In genomic region chr21:37915516-37915915, GRCh38 we compare ENCODE assay signal across 8 cellular contexts. TPM values are rescaled to one million over a fixed set of nuclear protein-coding genes. Genes with fewer than 3 reads are reported as not detected.
A peak's percentile ranks its signal among the peaks of the same experiment; 100 is the strongest.
DNase-seq lines count a peak whose midpoint lies in the region; ATAC-seq and TF ChIP-seq lines count a peak whose summit lies in the region.

No MANE protein-coding gene starts in this region.

- DNase-seq in AG20443 (ENCODE audit: low spot score) = peak; percentile 35
- no peak for DNase-seq in MM.1S
- DNase-seq in breast epithelium (ENCODE audit: low spot score in 2 of 2) = no peak
- DNase-seq in naive thymus-derived CD4-positive, alpha-beta T cell = no peak
- no peak for DNase-seq in activated T-cell treated with anti-CD3 and anti-CD28 coated beads for 4 hours
- no peak for DNase-seq in vagina (ENCODE audit: extremely low spot score in 2 of 2)
- no peak for DNase-seq in pons (ENCODE audit: low spot score)

- no peak for TF ChIP-seq CTCF in MM.1S (IDR thresholded peaks at IDR 0.05; ENCODE audit: low read length)
- no peak for TF ChIP-seq CTCF in breast epithelium (IDR thresholded peaks at IDR 0.05)
- no peak for TF ChIP-seq CTCF in vagina (IDR thresholded peaks at IDR 0.05)

- no peak overlapping the region for H3K27ac Mint-ChIP-seq in naive thymus-derived CD4-positive, alpha-beta T cell

- peaks cover 2 to 15% (median 9%) of the 10 kb centered on the region in 7 donors for H3K4me1 Mint-ChIP-seq in naive thymus-derived CD4-positive, alpha-beta T cell

- H3K9me2 ChIP-seq in MM.1S (replicated peaks; ENCODE audit: insufficient read depth, low read length) = no peaks in the 10 kb centered on the region

- H3K27ac ChIP-seq in MM.1S (ENCODE audit: low read length) (no peak overlapping the region), breast epithelium (no peak overlapping the region), vagina (no peak overlapping the region)
- no peak overlapping the region for H3K27ac ChIP-seq in naive thymus-derived CD4-positive, alpha-beta T cell (ENCODE audit: low read depth, low read length)

- no peaks in the 10 kb centered on the region for H3F3A ChIP-seq in MM.1S (ENCODE audit: insufficient read depth, low read length)

- no peaks in the 10 kb centered on the region for H4K20me1 ChIP-seq in MM.1S (ENCODE audit: insufficient read depth, low read length)

- intact Hi-C loops in breast epithelium (cut with DNase I; ENCODE audit: low total_unique reads) (no loop called here), vagina (cut with DNase I) (no loop called here)
- intact Hi-C loops in naive thymus-derived CD4-positive, alpha-beta T cell (cut with micrococcal nuclease) = no loop called here

- peaks cover 0 to 10% (median 0%) of the 10 kb centered on the region in 5 donors for H3K36me3 Mint-ChIP-seq in naive thymus-derived CD4-positive, alpha-beta T cell

- H3K36me3 ChIP-seq in MM.1S (replicated peaks; ENCODE audit: insufficient read depth, low read length) (no peaks in the 10 kb centered on the region), breast epithelium (no peaks in the 10 kb centered on the region), vagina (no peaks in the 10 kb centered on the region)
- no peaks in the 10 kb centered on the region for H3K36me3 ChIP-seq in naive thymus-derived CD4-positive, alpha-beta T cell (ENCODE audit: control insufficient read depth in 2 of 3, insufficient read depth in 3 of 3, low read length in 3 of 3)

- no peak overlapping the region for H3K4me3 ChIP-seq in MM.1S (ENCODE audit: low read length)
- peak overlapping the region in 2 of 3 donors; percentile 17 to 50 for H3K4me3 ChIP-seq in breast epithelium
- no peak overlapping the region for H3K4me3 ChIP-seq in naive thymus-derived CD4-positive, alpha-beta T cell (ENCODE audit: low read length)
- H3K4me3 ChIP-seq in vagina = no peak overlapping the region

- H3K4me1 ChIP-seq in MM.1S (ENCODE audit: low read length) (no peaks in the 10 kb centered on the region), breast epithelium (peaks cover 0 to 11% of the 10 kb centered on the region in 2 donors), vagina (peaks cover 12% of the 10 kb centered on the region)
- no peaks in the 10 kb centered on the region for H3K4me1 ChIP-seq in naive thymus-derived CD4-positive, alpha-beta T cell (ENCODE audit: control insufficient read depth in 2 of 2, insufficient read depth in 2 of 2, low read length in 2 of 2)

- peak overlapping the region; percentile 5; the same call in 1 of the 2 replicates for H3K4me2 ChIP-seq in MM.1S (ENCODE audit: low read depth, low read length)

- peaks cover 61 to 78% (median 76%) of the 10 kb centered on the region in 5 donors for H3K27me3 Mint-ChIP-seq in naive thymus-derived CD4-positive, alpha-beta T cell

- no peak overlapping the region for H3K9ac ChIP-seq in MM.1S (ENCODE audit: low read length)

- POLR2A ChIA-PET in naive thymus-derived CD4-positive, alpha-beta T cell (lab: Charles Lee) = no interaction called here

- no peak overlapping the region for H2AFZ ChIP-seq in MM.1S (ENCODE audit: low read length)

- H3K79me2 ChIP-seq in MM.1S (ENCODE audit: low read length) = no peaks in the 10 kb centered on the region

- CTCF ChIA-PET in naive thymus-derived CD4-positive, alpha-beta T cell (lab: Charles Lee) = interaction anchor here (0.7 kb wide), 1 partner anchor 17 kb away, joined by 3 read pairs; no protein-coding TSS in a partner anchor

- H3K4me3 Mint-ChIP-seq in naive thymus-derived CD4-positive, alpha-beta T cell = peak overlapping the region in 6 of 10 donors; percentile 14 to 73 (median 34)

- H3K27me3 ChIP-seq in MM.1S (replicated peaks; ENCODE audit: insufficient read depth, low read length) (peaks cover 12% of the 10 kb centered on the region; the same call in 1 of the 2 replicates), breast epithelium (peaks cover 0 to 73% of the 10 kb centered on the region in 2 donors), vagina (peaks cover 8% of the 10 kb centered on the region)
- H3K27me3 ChIP-seq in naive thymus-derived CD4-positive, alpha-beta T cell (ENCODE audit: control insufficient read depth in 2 of 2, insufficient read depth in 2 of 2, low read length in 2 of 2) = no peaks in the 10 kb centered on the region

- H3K9me3 ChIP-seq in MM.1S (replicated peaks; ENCODE audit: insufficient read depth, low read length) (no peaks in the 10 kb centered on the region), breast epithelium (no peaks in the 10 kb centered on the region), vagina (no peaks in the 10 kb centered on the region)
- H3K9me3 ChIP-seq in naive thymus-derived CD4-positive, alpha-beta T cell (ENCODE audit: control insufficient read depth in 2 of 3, low read length in 3 of 3) = no peaks in the 10 kb centered on the region

- no peak for TF ChIP-seq POLR2A in breast epithelium (IDR thresholded peaks at IDR 0.05)
- no peak for TF ChIP-seq POLR2A in vagina (IDR thresholded peaks at IDR 0.05)

- no peak for ATAC-seq in naive thymus-derived CD4-positive, alpha-beta T cell
- ATAC-seq in HG03571 (IDR thresholded peaks at IDR 0.05; ENCODE audit: unreplicated experiment) = no peak

- H3K9me3 Mint-ChIP-seq in naive thymus-derived CD4-positive, alpha-beta T cell = peaks cover 0 to 10% (median 0%) of the 10 kb centered on the region in 11 donors

RNA-seq across cellular contexts. Expression of gene KCNJ6, which starts 0.7 kb away (rescaled TPM):
- total RNA-seq in breast epithelium = not detected
- not detected for total RNA-seq in naive thymus-derived CD4-positive, alpha-beta T cell
- under 1 TPM in 1 of 2 donors, not detected in 1; 0.01 TPM for polyA plus RNA-seq in naive thymus-derived CD4-positive, alpha-beta T cell
- not detected for total RNA-seq in vagina

Comparison
In these comparisons a context has a peak if more than half of its experiments do, and no peak if none do; other contexts are left out.
1. H3K4me3 ChIP-seq: peak in breast epithelium (2 of 3); none in MM.1S (single experiment), naive thymus-derived CD4-positive, alpha-beta T cell (single experiment) and vagina (0 of 2).